In genomic region chr17:28317965-28318758, GRCh38 we compare ENCODE assay signal across 9 cellular contexts. TPM values are rescaled to one million over a fixed set of nuclear protein-coding genes. Genes with fewer than 3 reads are reported as not detected.
A peak's percentile ranks its signal among the peaks of the same experiment; 100 is the strongest.
DNase-seq lines count a peak whose midpoint lies in the region; ATAC-seq and TF ChIP-seq lines count a peak whose summit lies in the region.
"Had no signal": no experiment of that assay in that cellular context is flagged by ENCODE, and none has a peak within 500 bp of the region (broad histone marks: within the 10 kb centered on the region; RNA-seq: fewer than 3 reads in every experiment).

No MANE protein-coding gene starts in this region.

- ATAC-seq in GM18519 (IDR thresholded peaks at IDR 0.05; ENCODE audit: low FRiP score, unreplicated experiment), result peak; percentile 7
- peak; percentile 4 for ATAC-seq in left lung
- ATAC-seq in omental fat pad (ENCODE audit: low FRiP score), result no peak

- peaks cover 6% of the 10 kb centered on the region for H3K36me3 Mint-ChIP-seq in type B pancreatic cell

- no peaks in the 10 kb centered on the region for H3K27me3 Mint-ChIP-seq in type B pancreatic cell

- no peak overlapping the region for H3K27ac ChIP-seq in ACC112 (ENCODE audit: low read depth, low read length)
- peak overlapping the region; percentile 16; the same call in 1 of the 2 replicates for H3K27ac ChIP-seq in HUES6 (ENCODE audit: low read depth, low read length)
- no peak overlapping the region for H3K27ac ChIP-seq in ascending aorta
- peak overlapping the region; percentile 30 to 62 for H3K27ac ChIP-seq in left lung

- H2AFZ ChIP-seq in ACC112 (ENCODE audit: low read length, unreplicated experiment), result peak overlapping the region; percentile 80

- DNase-seq in ascending aorta (ENCODE audit: low spot score in 2 of 2) (no peak), left lung (no peak), type B pancreatic cell (ENCODE audit: extremely low spot score, unreplicated experiment) (no peak), omental fat pad (ENCODE audit: low spot score) (no peak), GOT3 (lab: John Stamatoyannopoulos, UW) (no peak)

- peaks cover 10% of the 10 kb centered on the region for H3K4me1 ChIP-seq in ACC112 (ENCODE audit: control insufficient read depth, insufficient read depth, low read length, unreplicated experiment)
- H3K4me1 ChIP-seq in HUES6 (ENCODE audit: control insufficient read depth, insufficient read depth, low read length), result peaks cover 28% of the 10 kb centered on the region
- peaks cover 5 to 13% of the 10 kb centered on the region in 2 donors for H3K4me1 ChIP-seq in ascending aorta
- peaks cover 4 to 24% of the 10 kb centered on the region in 2 donors for H3K4me1 ChIP-seq in left lung

- H3K4me3 Mint-ChIP-seq in type B pancreatic cell, result peak overlapping the region; percentile 97

- peak overlapping the region; percentile 75 for H3K27ac Mint-ChIP-seq in type B pancreatic cell

- H3K4me1 Mint-ChIP-seq in type B pancreatic cell (ENCODE audit: unreplicated experiment), result peaks cover 36% of the 10 kb centered on the region

- no peaks in the 10 kb centered on the region for H3K36me3 ChIP-seq in ACC112 (ENCODE audit: insufficient read depth, low read length)
- H3K36me3 ChIP-seq in HUES6 (ENCODE audit: control insufficient read depth, insufficient read depth, low read length), result peaks cover 8% of the 10 kb centered on the region
- H3K36me3 ChIP-seq in ascending aorta, result no peaks in the 10 kb centered on the region
- H3K36me3 ChIP-seq in left lung, result no peaks in the 10 kb centered on the region

- H3K27me3 ChIP-seq in ACC112 (ENCODE audit: insufficient read depth, low read length) (no peaks in the 10 kb centered on the region), HUES6 (ENCODE audit: control insufficient read depth, insufficient read depth, low read length) (no peaks in the 10 kb centered on the region; the same call in 1 of the 2 replicates), ascending aorta (no peaks in the 10 kb centered on the region), left lung (no peaks in the 10 kb centered on the region)

- intact Hi-C loops in ascending aorta (cut with DNase I), result loop anchor here (5.0 kb wide), 2 partner anchors 276 to 634 kb away; partner anchors contain the start of genes NLK and PHF12
- intact Hi-C loops in left lung (cut with DNase I), result no loop called here

- no peaks in the 10 kb centered on the region for H3K9me3 Mint-ChIP-seq in type B pancreatic cell

- TF ChIP-seq CTCF in ascending aorta (IDR thresholded peaks at IDR 0.05), result no peak
- TF ChIP-seq CTCF in left lung (IDR thresholded peaks at IDR 0.05), result no peak
- TF ChIP-seq CTCF in type B pancreatic cell (conservative IDR thresholded peaks at IDR 0.05), result no peak
- no peak for TF ChIP-seq CTCF in omental fat pad (IDR thresholded peaks at IDR 0.05)

- H3K79me2 ChIP-seq in ACC112 (ENCODE audit: control insufficient read depth, insufficient read depth, low read length, unreplicated experiment), result peaks cover 6% of the 10 kb centered on the region

- H3K4me3 ChIP-seq in ACC112 (ENCODE audit: low read depth, low read length) (peak overlapping the region; percentile 81), HUES6 (ENCODE audit: low read depth, low read length) (peak overlapping the region; percentile 88), ascending aorta (peak overlapping the region; percentile 67 to 72), left lung (peak overlapping the region; percentile 65 to 67)

- peak overlapping the region; percentile 75 for H3K9ac ChIP-seq in HUES6 (ENCODE audit: low read length)

- H3K9me3 ChIP-seq in HUES6 (ENCODE audit: control insufficient read depth, insufficient read depth, low read depth, low read length) (no peaks in the 10 kb centered on the region), ascending aorta (no peaks in the 10 kb centered on the region), left lung (no peaks in the 10 kb centered on the region)
- H3K9me3 ChIP-seq: mucosa of descending colon had no signal

RNA-seq across cellular contexts. Expression of gene TMEM97, which starts 0.8 kb away (rescaled TPM):
- not detected for total RNA-seq in ascending aorta
- 10 to 100 TPM; 27.0 to 69.3 TPM for total RNA-seq in left lung
- 43.0 and 99.9 TPM in 2 replicates for total RNA-seq in type B pancreatic cell (ENCODE audit: low replicate concordance)
- 1 to 10 TPM; 3.3 to 10.0 (median 5.1) TPM for total RNA-seq in omental fat pad

RNA-seq across cellular contexts. Expression of gene IFT20, which starts 17.1 kb away (rescaled TPM):
- total RNA-seq in ascending aorta, result 13.6 TPM
- total RNA-seq in left lung, result 10 to 100 TPM; 27.6 to 42.2 TPM
- 43.6 and 55.2 TPM in 2 replicates for total RNA-seq in type B pancreatic cell (ENCODE audit: low replicate concordance)
- total RNA-seq in omental fat pad, result 10 to 100 TPM; 28.8 to 36.0 (median 35.0) TPM

RNA-seq across cellular contexts. Expression of gene TNFAIP1, which starts 17.4 kb away (rescaled TPM):
- total RNA-seq in ascending aorta (66.4 TPM), left lung (10 to 100 TPM; 57.6 to 80.7 TPM), type B pancreatic cell (ENCODE audit: low replicate concordance) (37.8 and 55.6 TPM in 2 replicates), omental fat pad (10 to 100 TPM; 28.7 to 50.4 (median 40.4) TPM)

RNA-seq across cellular contexts. Expression of gene POLDIP2, which starts 39.2 kb away (rescaled TPM):
- total RNA-seq in ascending aorta, result 82.2 TPM
- total RNA-seq in left lung, result 10 to 100 TPM; 65.6 to 76.8 TPM
- total RNA-seq in type B pancreatic cell (ENCODE audit: low replicate concordance), result 79.3 and 90.8 TPM in 2 replicates
- 10 to 100 TPM; 62.7 to 86.0 (median 72.4) TPM for total RNA-seq in omental fat pad

RNA-seq across cellular contexts. Expression of gene SEBOX, which starts 46.8 kb away (rescaled TPM):
- not detected for total RNA-seq in ascending aorta
- not detected for total RNA-seq in left lung
- not detected in 2 replicates for total RNA-seq in type B pancreatic cell (ENCODE audit: low replicate concordance)
- not detected for total RNA-seq in omental fat pad
- total RNA-seq: mucosa of descending colon had no signal

Comparison
In these comparisons a context has a peak if more than half of its experiments do, and no peak if none do; other contexts are left out.
1. H3K27ac ChIP-seq: peak in HUES6 (single experiment) and left lung (2 of 2); none in ACC112 (single experiment) and ascending aorta (0 of 2).
2. Peak in every context shown above with its lines, with median percentiles within 50 percentile points of each other: H3K4me3 ChIP-seq.